Comparison of ENCODE assay signal across 10 cellular contexts in genomic region chr21:39689860-39690259, GRCh38. TPM values are rescaled to one million over a fixed set of nuclear protein-coding genes. Genes with fewer than 3 reads are reported as not detected.
"Had no signal": no experiment of that assay in that cellular context is flagged by ENCODE, and none has a peak within 500 bp of the region (broad histone marks: within the 10 kb centered on the region; RNA-seq: fewer than 3 reads in every experiment).

No MANE protein-coding gene starts in this region.

RNA-seq across cellular contexts. Expression of gene IGSF5, which starts 55.1 kb away (rescaled TPM):
- total RNA-seq: naive thymus-derived CD8-positive, alpha-beta T cell; natural killer cell; natural killer cell treated with Interleukin-12 subunit alpha and Interleukin-12 subunit beta and Interleukin-15 and Interleukin-18, amount 100 ng/mL, for 72 hours; omental fat pad; osteoblast; osteocyte; psoas muscle; pulmonary artery endothelial cell; right lobe of liver; sciatic nerve had no signal
- polyA plus RNA-seq: naive thymus-derived CD8-positive, alpha-beta T cell; psoas muscle had no signal
